ENCODE assay signal across 8 cellular contexts in the genomic region with DNA sequence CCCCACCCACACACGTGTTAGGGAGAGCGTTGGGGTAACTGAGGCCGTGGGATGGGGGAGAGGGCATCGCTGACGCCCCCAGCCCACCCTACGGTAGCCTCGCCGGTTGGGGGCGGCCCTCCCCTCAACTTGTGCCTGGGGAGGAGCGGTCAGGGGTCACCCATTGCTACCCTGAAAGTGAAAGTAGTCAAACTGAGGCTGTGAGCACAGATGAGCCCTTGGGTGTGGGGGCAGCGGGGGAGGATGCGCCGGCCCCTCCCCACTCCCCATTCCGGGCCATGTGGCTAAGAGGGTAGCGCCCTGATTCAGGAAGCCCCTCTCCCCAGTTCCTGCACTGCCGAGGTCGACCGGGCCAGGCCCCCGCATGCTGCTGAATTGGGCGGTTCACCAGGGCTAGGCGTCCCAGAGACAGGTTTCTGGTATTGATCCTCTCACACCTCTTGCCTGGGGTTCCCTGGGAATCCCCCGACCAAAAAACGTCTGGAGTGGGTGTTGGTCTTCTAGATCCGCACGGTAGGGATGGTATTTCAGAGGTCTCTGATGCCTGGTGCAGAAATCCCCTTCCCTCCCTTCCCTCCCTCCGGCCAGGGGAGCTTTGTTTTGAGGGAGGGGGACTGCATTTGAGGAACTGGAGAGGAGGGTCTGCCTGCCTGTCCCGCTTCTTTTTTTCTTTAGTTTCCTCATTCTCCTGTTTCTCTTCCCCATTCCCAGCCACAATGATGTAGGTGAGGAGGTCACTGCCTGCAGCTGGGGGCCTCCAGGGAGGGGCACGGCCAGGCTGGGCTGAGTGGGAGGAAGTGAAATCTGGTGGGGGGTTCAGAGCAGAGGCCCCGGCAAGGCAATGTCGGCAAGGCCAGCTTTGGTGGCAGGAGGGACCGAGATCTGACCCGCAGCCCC. TPM values are rescaled to one million over a fixed set of nuclear protein-coding genes. Genes with fewer than 3 reads are reported as not detected.
DNase-seq lines count a peak whose midpoint lies in the region; ATAC-seq and TF ChIP-seq lines count a peak whose summit lies in the region.

No MANE protein-coding gene starts in this region.

- no peak for TF ChIP-seq EP300 in SK-N-SH (IDR thresholded peaks at IDR 0.05; ENCODE audit: borderline replicate concordance in 1 of 2, low read depth in 1 of 2, low read length in 1 of 2)
- TF ChIP-seq EP300 in neural cell (conservative IDR thresholded peaks at IDR 0.05; ENCODE audit: poor library complexity, severe bottlenecking) = no peak

- H3K9me3 Mint-ChIP-seq in activated CD4-positive, alpha-beta memory T cell treated with anti-CD3 and anti-CD28 coated beads for 36 hours = no peaks in the 10 kb centered on the region

- H3K9me3 ChIP-seq in SK-N-SH (no peaks in the 10 kb centered on the region), neural cell (ENCODE audit: low read length) (no peaks in the 10 kb centered on the region)

- H3K27me3 ChIP-seq in SK-N-SH (ENCODE audit: insufficient read depth) = no peaks in the 10 kb centered on the region
- peaks cover 16% of the 10 kb centered on the region for H3K27me3 ChIP-seq in neural cell (ENCODE audit: insufficient read depth, low read depth, low read length)

- peak overlapping the region; percentile 93 for H3K27ac Mint-ChIP-seq in activated CD4-positive, alpha-beta memory T cell treated with anti-CD3 and anti-CD28 coated beads for 36 hours

- peak overlapping the region; percentile 88 for H3K4me3 Mint-ChIP-seq in activated CD4-positive, alpha-beta memory T cell treated with anti-CD3 and anti-CD28 coated beads for 36 hours

- H2AFZ ChIP-seq in SK-N-SH (ENCODE audit: low read depth) (no peak overlapping the region), neural cell (ENCODE audit: low read depth, low read length) (no peak overlapping the region)

- CTCF ChIA-PET in SK-N-SH (lab: Yijun Ruan, JAX) = interaction anchor here (0.8 to 19.6 kb wide), 4 partner anchors 9 to 123 kb away, joined by 3 to 618 read pairs (median 50); no protein-coding TSS in a partner anchor
- CTCF ChIA-PET in activated CD4-positive, alpha-beta memory T cell treated with anti-CD3 and anti-CD28 coated beads for 36 hours (lab: Charles Lee) = interaction anchor here (8.8 to 25.7 kb wide), 2 partner anchors 10 to 41 kb away, joined by 58 to 1161 read pairs; no protein-coding TSS in a partner anchor

- peaks cover 10% of the 10 kb centered on the region for H3K36me3 Mint-ChIP-seq in activated CD4-positive, alpha-beta memory T cell treated with anti-CD3 and anti-CD28 coated beads for 36 hours

- POLR2A ChIA-PET in SK-N-SH (lab: Yijun Ruan, JAX) = no interaction called here
- POLR2A ChIA-PET in activated CD4-positive, alpha-beta memory T cell treated with anti-CD3 and anti-CD28 coated beads for 36 hours (lab: Charles Lee) = interaction anchor here (1.0 to 7.7 kb wide), 4 partner anchors 28 to 49 kb away, joined by 3 to 91 read pairs (median 8); no protein-coding TSS in a partner anchor

- TF ChIP-seq RAD21 in SK-N-SH (IDR thresholded peaks at IDR 0.05; ENCODE audit: low read length) (no peak), neural cell (conservative IDR thresholded peaks at IDR 0.05) (no peak)

- H3F3A ChIP-seq in SK-N-SH (replicated peaks; ENCODE audit: insufficient read depth) = peaks cover 35% of the 10 kb centered on the region
- no peaks in the 10 kb centered on the region for H3F3A ChIP-seq in neural cell (ENCODE audit: insufficient read depth, low read length, poor library complexity, severe bottlenecking)

- H3K27me3 Mint-ChIP-seq in activated CD4-positive, alpha-beta memory T cell treated with anti-CD3 and anti-CD28 coated beads for 36 hours = no peaks in the 10 kb centered on the region

- 34% methylated on average over 12 of the region's 32 CpGs for WGBS in SK-N-SH (ENCODE audit: low lambda C conversion rate)

- no peak for ATAC-seq in SK-N-SH treated with all-trans-retinoic acid at 6 μM for 48 hours

- DNase-seq in SK-N-SH (peak; percentile 44), epithelial cell of esophagus (ENCODE audit: low read depth) (no peak), SW480 (ENCODE audit: low spot score) (no peak), NCI-H2196 treated with DMSO at 0.1 percent for 48 hours (lab: John Stamatoyannopoulos, UW; ENCODE audit: unreplicated experiment) (no peak), NCI-H2029 (lab: John Stamatoyannopoulos, UW) (no peak)
- peak; percentile 75 for DNase-seq in activated CD4-positive, alpha-beta memory T cell treated with anti-CD3 and anti-CD28 coated beads for 36 hours

- H3K36me3 ChIP-seq in SK-N-SH (replicated peaks in 1 of 2; ENCODE audit: control insufficient read depth in 1 of 2, insufficient read depth in 2 of 2, low read length in 1 of 2) (no peaks in the 10 kb centered on the region), neural cell (ENCODE audit: insufficient read depth, low read length) (no peaks in the 10 kb centered on the region)

- H3K4me1 ChIP-seq in SK-N-SH (ENCODE audit: control insufficient read depth in 1 of 2, insufficient read depth in 2 of 2, low read depth in 1 of 2, low read length in 1 of 2) = peaks cover 46 to 47% of the 10 kb centered on the region in 2 experiments; a peak in 3 of 4 replicates

- H3K4me2 ChIP-seq in SK-N-SH (peak overlapping the region; percentile 99), neural cell (ENCODE audit: low read length) (peak overlapping the region; percentile 73)

- H4K20me1 ChIP-seq in SK-N-SH (ENCODE audit: insufficient read depth) (0 out of 2 replicates have a peak, but pooled peaks cover 3% of the 10 kb centered on the region), neural cell (ENCODE audit: insufficient read depth) (no peaks in the 10 kb centered on the region)

- H3K4me3 ChIP-seq in SK-N-SH (ENCODE audit: low read depth in 2 of 2, low read length in 1 of 2) (peak overlapping the region; percentile 92), epithelial cell of esophagus (ENCODE audit: low read length) (peak overlapping the region; percentile 60), neural cell (ENCODE audit: low read length) (peak overlapping the region; percentile 75)

- TF ChIP-seq CTCF in SK-N-SH (IDR thresholded peaks at IDR 0.05) (no peak), epithelial cell of esophagus (IDR thresholded peaks at IDR 0.05; ENCODE audit: insufficient read depth, low read depth, low read length, missing control alignments) (no peak), neural cell (IDR thresholded peaks at IDR 0.05; ENCODE audit: poor library complexity, severe bottlenecking) (no peak)

- intact Hi-C loops in activated CD4-positive, alpha-beta memory T cell treated with anti-CD3 and anti-CD28 coated beads for 36 hours (cut with micrococcal nuclease) = loop anchor here (5.0 kb wide), 1 partner anchor 191 kb away; a partner anchor contains a TSS

- H3K9me2 ChIP-seq in SK-N-SH = no peaks in the 10 kb centered on the region
- H3K9me2 ChIP-seq in neural cell (ENCODE audit: insufficient read depth, low read length) = no peaks in the 10 kb centered on the region

- H3K79me2 ChIP-seq in SK-N-SH (ENCODE audit: insufficient read depth) (peaks cover 59% of the 10 kb centered on the region), neural cell (replicated peaks; ENCODE audit: insufficient read depth, low read length) (no peaks in the 10 kb centered on the region)

- H3K27ac ChIP-seq in SK-N-SH (ENCODE audit: low read depth in 2 of 2, low read length in 1 of 2) (peak overlapping the region; percentile 47 to 87; a peak in 3 of 4 replicates), neural cell (ENCODE audit: low read length) (no peak overlapping the region)

- H3K9ac ChIP-seq in SK-N-SH (peak overlapping the region; percentile 92), neural cell (ENCODE audit: low read length) (peak overlapping the region; percentile 63)

- H3K4me1 Mint-ChIP-seq in activated CD4-positive, alpha-beta memory T cell treated with anti-CD3 and anti-CD28 coated beads for 36 hours (ENCODE audit: low read depth) = peaks cover 66% of the 10 kb centered on the region

TF ChIP-seq in SK-N-SH treated with all-trans-retinoic acid at 6 μM for 48 hours, 23 proteins besides CTCF, POLR2A, EP300 and RAD21 (continues in another document):
- TF ChIP-seq ZNF565 (CRISPR knock-in tag; conservative IDR thresholded peaks at IDR 0.05; ENCODE audit: low read depth) = no peak

TF ChIP-seq in neural cell, 6 proteins besides CTCF, POLR2A, EP300 and RAD21 (continues in another document):
- TF ChIP-seq SMC3 (conservative IDR thresholded peaks at IDR 0.05; ENCODE audit: poor library complexity) (no peak), TAF1 (IDR thresholded peaks at IDR 0.05; ENCODE audit: low read depth) (no peak)

RNA-seq across cellular contexts. Expression of a gene that starts 1.0 kb away (rescaled TPM):
- polyA plus RNA-seq in SK-N-SH (2012; rRNA removed) (14.4 and 15.6 TPM in 2 replicates), neural cell (3.0 and 4.4 TPM in 2 replicates)
- polyA plus RNA-seq in SK-N-SH (2012; cell fraction: cytosol; rRNA removed) = 14.9 and 18.4 TPM in 2 replicates
- polyA plus RNA-seq in SK-N-SH (2012; cell fraction: nucleus; rRNA removed) = 19.2 and 26.6 TPM in 2 replicates
- 10 to 100 TPM; 32.6 to 34.2 TPM for total RNA-seq in activated CD4-positive, alpha-beta memory T cell treated with anti-CD3 and anti-CD28 coated beads for 36 hours
- polyA minus RNA-seq in neural cell = 4.1 and 4.4 TPM in 2 replicates

RNA-seq across cellular contexts. Expression of a gene that starts 37.8 kb away (rescaled TPM):
- 7.3 and 8.1 TPM in 2 replicates for polyA plus RNA-seq in SK-N-SH (2012; rRNA removed)
- polyA plus RNA-seq in SK-N-SH (2012; cell fraction: cytosol; rRNA removed) = 4.3 and 7.9 TPM in 2 replicates
- polyA plus RNA-seq in SK-N-SH (2012; cell fraction: nucleus; rRNA removed) = 11.4 and 14.1 TPM in 2 replicates
- 1 to 10 TPM; 1.4 to 2.2 TPM for total RNA-seq in activated CD4-positive, alpha-beta memory T cell treated with anti-CD3 and anti-CD28 coated beads for 36 hours
- polyA plus RNA-seq in neural cell = 25.4 and 26.5 TPM in 2 replicates
- 20.0 and 20.8 TPM in 2 replicates for polyA minus RNA-seq in neural cell

Comparison
In these comparisons a context has a peak if more than half of its experiments do, and no peak if none do; other contexts are left out.
1. DNase-seq: peak in SK-N-SH (single experiment) and activated CD4-positive, alpha-beta memory T cell treated with anti-CD3 and anti-CD28 coated beads for 36 hours (single experiment); none in epithelial cell of esophagus (single experiment), SW480 (single experiment), NCI-H2196 treated with DMSO at 0.1 percent for 48 hours (single experiment) and NCI-H2029 (single experiment).
2. Peak in every context shown above with its lines, with median percentiles within 50 percentile points of each other: H3K4me3 ChIP-seq.